7 cellular contexts compared by ENCODE assay signal in genomic region chr11:62553839-62554361, GRCh38. TPM values are rescaled to one million over a fixed set of nuclear protein-coding genes. Genes with fewer than 3 reads are reported as not detected.
A peak's percentile ranks its signal among the peaks of the same experiment; 100 is the strongest.
DNase-seq lines count a peak whose midpoint lies in the region; ATAC-seq and TF ChIP-seq lines count a peak whose summit lies in the region.

No MANE protein-coding gene starts in this region.

- no peaks in the 10 kb centered on the region for H3K9me3 ChIP-seq in right atrium auricular region

- no peak for ATAC-seq in stimulated activated naive B cell treated with anti-CD40 and anti-IgM and Interleukin-4, amounts not matched to agents 10 μg/mL and 1 μg/mL and 100 μg/mL, for 72 hours (replicated peaks)
- ATAC-seq in HG03442 (IDR thresholded peaks at IDR 0.05; ENCODE audit: unreplicated experiment): no peak

- H3K4me3 ChIP-seq in right atrium auricular region: peak overlapping the region in 1 of 2 donors; percentile 32

- H3K4me1 ChIP-seq in right atrium auricular region: peaks cover 0 to 87% of the 10 kb centered on the region in 2 donors

- DNase-seq in HFFc6 (peak; percentile 96), right atrium auricular region (ENCODE audit: low spot score) (no peak), DMS114 treated with DMSO at 0.1 percent for 48 hours (lab: John Stamatoyannopoulos, UW; ENCODE audit: unreplicated experiment) (no peak), cerebellar nuclear complex (lab: John Stamatoyannopoulos, UW) (no peak)
- DNase-seq in activated CD4-positive, alpha-beta memory T cell treated with anti-CD3 and anti-CD28 coated beads for 36 hours: peak; percentile 45
- DNase-seq in stimulated activated naive B cell treated with anti-CD40 and anti-IgM and Interleukin-4, amounts not matched to agents 10 μg/mL and 1 μg/mL and 100 μg/mL, for 72 hours: no peak

- H3K27me3 Mint-ChIP-seq in HFFc6 (ENCODE audit: insufficient read depth): peaks cover 10% of the 10 kb centered on the region
- peaks cover 2% of the 10 kb centered on the region for H3K27me3 Mint-ChIP-seq in activated CD4-positive, alpha-beta memory T cell treated with anti-CD3 and anti-CD28 coated beads for 36 hours
- no peaks in the 10 kb centered on the region for H3K27me3 Mint-ChIP-seq in stimulated activated naive B cell treated with anti-CD40 and anti-IgM and Interleukin-4, amounts not matched to agents 10 μg/mL and 1 μg/mL and 100 μg/mL, for 72 hours

- CTCF ChIA-PET in activated CD4-positive, alpha-beta memory T cell treated with anti-CD3 and anti-CD28 coated beads for 36 hours (lab: Charles Lee): interaction anchor here (2.4 to 6.7 kb wide), 3 partner anchors 12 to 141 kb away, joined by 6 to 123 read pairs (median 36); no protein-coding TSS in a partner anchor

- H3K36me3 Mint-ChIP-seq in HFFc6 (ENCODE audit: low read depth): peaks cover 7% of the 10 kb centered on the region
- H3K36me3 Mint-ChIP-seq in activated CD4-positive, alpha-beta memory T cell treated with anti-CD3 and anti-CD28 coated beads for 36 hours: peaks cover 8% of the 10 kb centered on the region
- H3K36me3 Mint-ChIP-seq in stimulated activated naive B cell treated with anti-CD40 and anti-IgM and Interleukin-4, amounts not matched to agents 10 μg/mL and 1 μg/mL and 100 μg/mL, for 72 hours: peaks cover 12 to 29% of the 10 kb centered on the region in 2 donors

- intact Hi-C loops in activated CD4-positive, alpha-beta memory T cell treated with anti-CD3 and anti-CD28 coated beads for 36 hours (cut with micrococcal nuclease): loop anchor here (5.0 kb wide), 1 partner anchor 587 kb away; the partner anchor contains the start of gene FTH1

- H3K36me3 ChIP-seq in right atrium auricular region: peaks cover 10% of the 10 kb centered on the region

- no peaks in the 10 kb centered on the region for H3K27me3 ChIP-seq in right atrium auricular region

- H3K27ac Mint-ChIP-seq in HFFc6: peak overlapping the region; percentile 98
- H3K27ac Mint-ChIP-seq in activated CD4-positive, alpha-beta memory T cell treated with anti-CD3 and anti-CD28 coated beads for 36 hours: peak overlapping the region; percentile 85
- H3K27ac Mint-ChIP-seq in stimulated activated naive B cell treated with anti-CD40 and anti-IgM and Interleukin-4, amounts not matched to agents 10 μg/mL and 1 μg/mL and 100 μg/mL, for 72 hours: peak overlapping the region; percentile 98

- POLR2A ChIA-PET in activated CD4-positive, alpha-beta memory T cell treated with anti-CD3 and anti-CD28 coated beads for 36 hours (lab: Charles Lee): interaction anchor here (0.6 to 9.1 kb wide), 5 partner anchors 11 to 287 kb away, joined by 3 to 188 read pairs (median 3); partner anchors contain the start of genes AHNAK, B3GAT3 and HNRNPUL2

- no peaks in the 10 kb centered on the region for H3K9me3 Mint-ChIP-seq in HFFc6
- H3K9me3 Mint-ChIP-seq in activated CD4-positive, alpha-beta memory T cell treated with anti-CD3 and anti-CD28 coated beads for 36 hours: no peaks in the 10 kb centered on the region
- H3K9me3 Mint-ChIP-seq in stimulated activated naive B cell treated with anti-CD40 and anti-IgM and Interleukin-4, amounts not matched to agents 10 μg/mL and 1 μg/mL and 100 μg/mL, for 72 hours: peaks cover 2 to 4% of the 10 kb centered on the region in 2 donors

- H3K4me3 Mint-ChIP-seq in HFFc6: peak overlapping the region; percentile 86
- H3K4me3 Mint-ChIP-seq in activated CD4-positive, alpha-beta memory T cell treated with anti-CD3 and anti-CD28 coated beads for 36 hours: peak overlapping the region; percentile 10
- peak overlapping the region; percentile 2 to 54 for H3K4me3 Mint-ChIP-seq in stimulated activated naive B cell treated with anti-CD40 and anti-IgM and Interleukin-4, amounts not matched to agents 10 μg/mL and 1 μg/mL and 100 μg/mL, for 72 hours

- peak overlapping the region; percentile 90 to 95 for H3K27ac ChIP-seq in right atrium auricular region

- TF ChIP-seq CTCF in HFFc6 (IDR thresholded peaks at IDR 0.05): no peak
- TF ChIP-seq CTCF in right atrium auricular region (IDR thresholded peaks at IDR 0.05): no peak

- H3K4me1 Mint-ChIP-seq in HFFc6 (ENCODE audit: low read depth): peaks cover 64% of the 10 kb centered on the region
- H3K4me1 Mint-ChIP-seq in activated CD4-positive, alpha-beta memory T cell treated with anti-CD3 and anti-CD28 coated beads for 36 hours (ENCODE audit: low read depth): peaks cover 89% of the 10 kb centered on the region
- peaks cover 74 to 86% of the 10 kb centered on the region in 2 donors for H3K4me1 Mint-ChIP-seq in stimulated activated naive B cell treated with anti-CD40 and anti-IgM and Interleukin-4, amounts not matched to agents 10 μg/mL and 1 μg/mL and 100 μg/mL, for 72 hours

RNA-seq across cellular contexts. Expression of gene AHNAK, which starts 7.3 kb away (rescaled TPM):
- 100 to 1,000 TPM; 426 to 589 (median 452) TPM for total RNA-seq in HFFc6 (2021; fragmentation: NEBNext Ultra II Directional; extraction: Animal tissue kit (Norgen Biotek cat#: 25700))
- 10 to 100 TPM; 83.7 to 85.2 TPM for total RNA-seq in activated CD4-positive, alpha-beta memory T cell treated with anti-CD3 and anti-CD28 coated beads for 36 hours
- total RNA-seq in right atrium auricular region: 100 to 1,000 TPM; 270 to 441 TPM

RNA-seq across cellular contexts. Expression of gene EEF1G, which starts 19.8 kb away (rescaled TPM):
- total RNA-seq in HFFc6 (2021; fragmentation: NEBNext Ultra II Directional; extraction: Animal tissue kit (Norgen Biotek cat#: 25700)): 1,000 to 10,000 TPM; 1,302 to 1,474 (median 1,327) TPM
- 1,000 to 10,000 TPM; 1,956 to 1,989 TPM for total RNA-seq in activated CD4-positive, alpha-beta memory T cell treated with anti-CD3 and anti-CD28 coated beads for 36 hours
- total RNA-seq in right atrium auricular region: 1,000 to 10,000 TPM in 1 of 2 donors, 100 to 1,000 TPM in 1; 707 to 1,175 TPM

RNA-seq across cellular contexts. Expression of gene TUT1, which starts 37.4 kb away (rescaled TPM):
- total RNA-seq in HFFc6 (2021; fragmentation: NEBNext Ultra II Directional; extraction: Animal tissue kit (Norgen Biotek cat#: 25700)): 10 to 100 TPM; 14.6 to 18.0 (median 16.9) TPM
- total RNA-seq in activated CD4-positive, alpha-beta memory T cell treated with anti-CD3 and anti-CD28 coated beads for 36 hours: 10 to 100 TPM; 32.7 to 34.2 TPM
- 1 to 10 TPM; 5.4 to 5.7 TPM for total RNA-seq in right atrium auricular region

RNA-seq across cellular contexts. Expression of gene MTA2, which starts 47.8 kb away (rescaled TPM):
- total RNA-seq in HFFc6 (2021; fragmentation: NEBNext Ultra II Directional; extraction: Animal tissue kit (Norgen Biotek cat#: 25700)): 100 to 1,000 TPM in 2 of 6 experiments, 10 to 100 TPM in 4; 89.6 to 106 (median 95.8) TPM
- total RNA-seq in activated CD4-positive, alpha-beta memory T cell treated with anti-CD3 and anti-CD28 coated beads for 36 hours: 100 to 1,000 TPM; 166 to 167 TPM
- total RNA-seq in right atrium auricular region: 10 to 100 TPM; 30.0 to 40.5 TPM

RNA-seq across cellular contexts. Expression of gene EML3, which starts 58.7 kb away (rescaled TPM):
- total RNA-seq in HFFc6 (2021; fragmentation: NEBNext Ultra II Directional; extraction: Animal tissue kit (Norgen Biotek cat#: 25700)): 10 to 100 TPM; 32.5 to 39.6 (median 36.4) TPM
- 100 to 1,000 TPM; 113 to 116 TPM for total RNA-seq in activated CD4-positive, alpha-beta memory T cell treated with anti-CD3 and anti-CD28 coated beads for 36 hours
- 10 to 100 TPM; 15.8 to 21.3 TPM for total RNA-seq in right atrium auricular region

Comparison
In these comparisons a context has a peak if more than half of its experiments do, and no peak if none do; other contexts are left out.
1. DNase-seq: peak in HFFc6 (single experiment) and activated CD4-positive, alpha-beta memory T cell treated with anti-CD3 and anti-CD28 coated beads for 36 hours (single experiment); none in right atrium auricular region (single experiment), stimulated activated naive B cell treated with anti-CD40 and anti-IgM and Interleukin-4, amounts not matched to agents 10 μg/mL and 1 μg/mL and 100 μg/mL, for 72 hours (single experiment), DMS114 treated with DMSO at 0.1 percent for 48 hours (single experiment) and cerebellar nuclear complex (0 of 2).
2. H3K4me3 Mint-ChIP-seq: peak in every context shown above with its lines; median percentile 86 in HFFc6; 28 in stimulated activated naive B cell treated with anti-CD40 and anti-IgM and Interleukin-4, amounts not matched to agents 10 μg/mL and 1 μg/mL and 100 μg/mL, for 72 hours; 10 in activated CD4-positive, alpha-beta memory T cell treated with anti-CD3 and anti-CD28 coated beads for 36 hours.
3. Peak in every context shown above with its lines, with median percentiles within 50 percentile points of each other: H3K27ac Mint-ChIP-seq.